ENCODE assay signal across 13 cellular contexts in genomic region chr3:119944091-119944490, GRCh38.
DNase-seq lines count a peak whose midpoint lies in the region; ATAC-seq and TF ChIP-seq lines count a peak whose summit lies in the region.
"Had no signal": no experiment of that assay in that cellular context is flagged by ENCODE, and none has a peak within 500 bp of the region (broad histone marks: within the 10 kb centered on the region; RNA-seq: fewer than 3 reads in every experiment).

No MANE protein-coding gene starts in this region.

- ATAC-seq in activated T-cell treated with anti-CD3 and anti-CD28 coated beads, Interleukin-2, amount 50 U/mL, for 72 hours (replicated peaks in 1 of 2) = no peak
- ATAC-seq in HG02588 (IDR thresholded peaks at IDR 0.05; ENCODE audit: unreplicated experiment) (peak; percentile 65), HG03095 (IDR thresholded peaks at IDR 0.05; ENCODE audit: unreplicated experiment) (no peak), heart left ventricle (no peak)
- ATAC-seq: Panc1, right cardiac atrium had no signal

- H3K79me2 ChIP-seq in KMS-11 (ENCODE audit: insufficient read depth, low read depth) = no peaks in the 10 kb centered on the region

- H3K27ac Mint-ChIP-seq in activated T-cell treated with anti-CD3 and anti-CD28 coated beads, Interleukin-2, amount 50 U/mL, for 72 hours = peak overlapping the region; percentile 33

- TF ChIP-seq POLR2A in heart left ventricle (IDR thresholded peaks at IDR 0.05) = no peak

- peak overlapping the region; percentile 19 for H3K4me2 ChIP-seq in KMS-11

- no peaks in the 10 kb centered on the region for H3K9me3 Mint-ChIP-seq in activated T-cell treated with anti-CD3 and anti-CD28 coated beads, Interleukin-2, amount 50 U/mL, for 72 hours

- intact Hi-C loops in heart left ventricle (cut with DNase I) = no loop called here

- no peak for DNase-seq in activated T-cell treated with anti-CD3 and anti-CD28 coated beads, Interleukin-2, amount 50 U/mL, for 72 hours
- no peak for DNase-seq in activated T-cell treated with anti-CD3 and anti-CD28 coated beads, Interleukin-2, amount 50 U/mL, for 1 hour
- no peak for DNase-seq in stimulated activated CD4-positive, alpha-beta T cell treated with anti-CD3 and anti-CD28 coated beads, Interleukin-2, amount 100 ng/mL, for 24 hours
- DNase-seq in GM03348 (ENCODE audit: low spot score) (no peak), heart left ventricle (no peak)
- DNase-seq: aorta, DMS53, naive B cell, right cardiac atrium had no signal

- 83 to 95% (median 85%) methylated on average over 2 of the region's 2 CpGs for WGBS in heart left ventricle, 4 donors

- peaks cover 0 to 12% of the 10 kb centered on the region in 2 donors for H3K36me3 Mint-ChIP-seq in activated T-cell treated with anti-CD3 and anti-CD28 coated beads, Interleukin-2, amount 50 U/mL, for 72 hours (ENCODE audit: insufficient read depth in 2 of 2)

- H3K27ac ChIP-seq in KMS-11 (peak overlapping the region; percentile 18; the same call in 1 of the 2 replicates), heart left ventricle (no peak overlapping the region)

- TF ChIP-seq CTCF in KMS-11 (conservative IDR thresholded peaks at IDR 0.05; ENCODE audit: low read depth, low read length) = no peak
- TF ChIP-seq CTCF in heart left ventricle (IDR thresholded peaks at IDR 0.05) = no peak

- H3K9ac ChIP-seq in KMS-11 = no peak overlapping the region

- H3K27me3 ChIP-seq in KMS-11 (ENCODE audit: insufficient read depth, low read depth) (no peaks in the 10 kb centered on the region), heart left ventricle (no peaks in the 10 kb centered on the region)

- H3K36me3 ChIP-seq in KMS-11 (ENCODE audit: insufficient read depth) (no peaks in the 10 kb centered on the region), heart left ventricle (peaks cover 0 to 6% (median 0%) of the 10 kb centered on the region in 9 donors)

- no peak overlapping the region for H3K4me3 ChIP-seq in KMS-11 (IDR thresholded peaks at IDR 0.05; ENCODE audit: insufficient read depth, low read depth, low read length)
- H3K4me3 ChIP-seq in heart left ventricle = no peak overlapping the region

- H3K4me1 Mint-ChIP-seq in activated T-cell treated with anti-CD3 and anti-CD28 coated beads, Interleukin-2, amount 50 U/mL, for 72 hours (ENCODE audit: low read depth) = peaks cover 26% of the 10 kb centered on the region

- H3K4me3 Mint-ChIP-seq in activated T-cell treated with anti-CD3 and anti-CD28 coated beads, Interleukin-2, amount 50 U/mL, for 72 hours = peak overlapping the region in 1 of 2 donors; percentile 28

- H3K4me1 ChIP-seq in KMS-11 (ENCODE audit: low read depth, poor library complexity, severe bottlenecking) (peaks cover 21% of the 10 kb centered on the region), heart left ventricle (peaks cover 0 to 25% (median 8%) of the 10 kb centered on the region in 12 donors)

- H4K20me1 ChIP-seq in KMS-11 (ENCODE audit: insufficient read depth) = no peaks in the 10 kb centered on the region

- H2AFZ ChIP-seq in KMS-11 (ENCODE audit: low read depth) = no peak overlapping the region

- no peaks in the 10 kb centered on the region for H3K9me3 ChIP-seq in heart left ventricle

- H3K27me3 Mint-ChIP-seq in activated T-cell treated with anti-CD3 and anti-CD28 coated beads, Interleukin-2, amount 50 U/mL, for 72 hours (ENCODE audit: low read depth) = no peaks in the 10 kb centered on the region
- H3K27me3 Mint-ChIP-seq: naive B cell had no signal
